Comparison of ENCODE assay signal across 17 cellular contexts in genomic region chr3:72725229-72725628, GRCh38.
A peak's percentile ranks its signal among the peaks of the same experiment; 100 is the strongest.
DNase-seq lines count a peak whose midpoint lies in the region; ATAC-seq and TF ChIP-seq lines count a peak whose summit lies in the region.
"Had no signal": no experiment of that assay in that cellular context is flagged by ENCODE, and none has a peak within 500 bp of the region (broad histone marks: within the 10 kb centered on the region; RNA-seq: fewer than 3 reads in every experiment).

No MANE protein-coding gene starts in this region.

- POLR2A ChIA-PET in naive thymus-derived CD8-positive, alpha-beta T cell (lab: Charles Lee): interaction anchor here (1.0 kb wide), 1 partner anchor 14 kb away, joined by 3 read pairs; no protein-coding TSS in a partner anchor

- H3K4me3 Mint-ChIP-seq in Calu3 (ENCODE audit: low read depth, unreplicated experiment) (no peak overlapping the region), nephron progenitor cell (no peak overlapping the region)
- H3K4me3 Mint-ChIP-seq in naive thymus-derived CD8-positive, alpha-beta T cell: peak overlapping the region in 1 of 10 donors; percentile 32
- H3K4me3 Mint-ChIP-seq: CD4-positive, alpha-beta T cell had no signal

- H3K27ac Mint-ChIP-seq in Calu3 (ENCODE audit: unreplicated experiment) (peak overlapping the region; percentile 1), nephron progenitor cell (peak overlapping the region; percentile 39)
- H3K27ac Mint-ChIP-seq in naive thymus-derived CD8-positive, alpha-beta T cell: peak overlapping the region in 3 of 10 donors; percentile 8 to 84 (median 31)
- H3K27ac Mint-ChIP-seq: CD4-positive, alpha-beta T cell had no signal

- no TSS peak for BruUV-seq in Calu3 (replicated peaks; lab: Mats Ljungman, UMichigan)

- TF ChIP-seq CTCF in Calu3 (IDR thresholded peaks at IDR 0.05; ENCODE audit: unreplicated experiment): no peak
- TF ChIP-seq CTCF in nephron progenitor cell (IDR thresholded peaks at IDR 0.05): no peak

- H3K9me3 Mint-ChIP-seq in Calu3 (ENCODE audit: low read depth, unreplicated experiment) (no peaks in the 10 kb centered on the region), nephron progenitor cell (peaks cover 3% of the 10 kb centered on the region)
- H3K9me3 Mint-ChIP-seq in naive thymus-derived CD8-positive, alpha-beta T cell: no peaks in the 10 kb centered on the region
- H3K9me3 Mint-ChIP-seq: CD4-positive, alpha-beta T cell had no signal

- H3K4me1 Mint-ChIP-seq in Calu3 (ENCODE audit: low read depth, unreplicated experiment) (peaks cover 27% of the 10 kb centered on the region), nephron progenitor cell (peaks cover 56% of the 10 kb centered on the region)
- H3K4me1 Mint-ChIP-seq in naive thymus-derived CD8-positive, alpha-beta T cell: no peaks in the 10 kb centered on the region

- intact Hi-C loops in Calu3 (cut with micrococcal nuclease; ENCODE audit: unreplicated experiment): no loop called here

- peaks cover 8% of the 10 kb centered on the region for H3K36me3 Mint-ChIP-seq in Calu3 (ENCODE audit: insufficient read depth, unreplicated experiment)
- no peaks in the 10 kb centered on the region for H3K36me3 Mint-ChIP-seq in nephron progenitor cell (ENCODE audit: low read depth)
- H3K36me3 Mint-ChIP-seq in naive thymus-derived CD8-positive, alpha-beta T cell: no peaks in the 10 kb centered on the region

- no peak for ATAC-seq in naive thymus-derived CD8-positive, alpha-beta T cell
- ATAC-seq: K562 had no signal

- CTCF ChIA-PET in Calu3 (lab: Charles Lee): no interaction called here

- DNase-seq in Calu3 (no peak), NCI-H69 (lab: John Stamatoyannopoulos, UW) (peak; percentile 42), nephron progenitor cell (no peak), nucleus accumbens (lab: John Stamatoyannopoulos, UW) (no peak)
- DNase-seq in activated CD4-positive, alpha-beta T cell treated with anti-CD3 and anti-CD28 coated beads, Interleukin-2, amount 50 U/mL, for 48 hours: no peak
- DNase-seq in naive thymus-derived CD8-positive, alpha-beta T cell: no peak
- DNase-seq: ACHN; BE2C; C1 segment of cervical spinal cord; Caco-2; CD4-positive, alpha-beta T cell; DMS153; DMS79; GDM1; GM23248; IMR-90 had no signal

- no peaks in the 10 kb centered on the region for H3K27me3 Mint-ChIP-seq in Calu3 (ENCODE audit: unreplicated experiment)
- H3K27me3 Mint-ChIP-seq in nephron progenitor cell (ENCODE audit: low read depth, poor library complexity): peaks cover 17% of the 10 kb centered on the region
- H3K27me3 Mint-ChIP-seq in naive thymus-derived CD8-positive, alpha-beta T cell: no peaks in the 10 kb centered on the region
- H3K27me3 Mint-ChIP-seq: CD4-positive, alpha-beta T cell had no signal
